In genomic region chrX:86407371-86407770, GRCh38 we compare ENCODE assay signal across 2 cellular contexts.
"Had no signal": no experiment of that assay in that cellular context is flagged by ENCODE, and none has a peak within 500 bp of the region (broad histone marks: within the 10 kb centered on the region; RNA-seq: fewer than 3 reads in every experiment).

No MANE protein-coding gene starts in this region.

- H3K4me3 ChIP-seq: GM12878 had no signal

- DNase-seq: GDM1 had no signal
